ENCODE assay signal across 18 cellular contexts in the genomic region with DNA sequence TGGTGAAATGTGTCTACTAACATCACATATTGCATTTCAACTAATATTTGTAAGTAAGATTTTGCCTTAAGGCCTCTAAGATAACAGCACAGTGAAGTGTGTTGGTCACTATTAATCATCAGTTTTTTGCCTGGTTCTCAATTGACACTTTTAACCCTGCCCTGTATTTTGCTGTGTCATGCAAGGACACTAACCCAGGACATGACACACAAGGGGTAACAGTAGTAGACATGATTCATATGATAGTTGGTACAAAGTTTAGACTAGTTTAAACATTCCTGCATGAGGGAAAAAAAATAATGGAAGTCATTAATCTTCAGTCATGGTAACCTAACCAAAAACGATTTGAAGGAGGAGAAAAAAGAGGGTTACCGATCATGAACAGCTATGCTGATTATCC.
DNase-seq lines count a peak whose midpoint lies in the region; ATAC-seq and TF ChIP-seq lines count a peak whose summit lies in the region.
"Had no signal": no experiment of that assay in that cellular context is flagged by ENCODE, and none has a peak within 500 bp of the region (broad histone marks: within the 10 kb centered on the region; RNA-seq: fewer than 3 reads in every experiment).

No MANE protein-coding gene starts in this region.

- no peak overlapping the region for H3K4me3 ChIP-seq in PC-9
- H3K4me3 ChIP-seq: body of pancreas, lung, suprapubic skin had no signal

- DNase-seq in H4 (ENCODE audit: low spot score): peak; percentile 41
- DNase-seq in PC-9: peak; percentile 7 to 38
- DNase-seq in renal cortical epithelial cell (ENCODE audit: low read depth): peak; percentile 4
- no peak for DNase-seq in activated T-cell treated with anti-CD3 and anti-CD28 coated beads for 4 hours
- no peak for DNase-seq in NCI-H2196 treated with DMSO at 0.1 percent for 48 hours (lab: John Stamatoyannopoulos, UW; ENCODE audit: unreplicated experiment)
- DNase-seq in NCI-H2107 treated with DMSO at 0.1 percent for 48 hours (lab: John Stamatoyannopoulos, UW; ENCODE audit: unreplicated experiment): no peak
- no peak for DNase-seq in NCI-H510A (lab: John Stamatoyannopoulos, UW)
- DNase-seq: activated B cell treated with CpG ODN at 0.5 μM for 24 hours; activated CD8-positive, alpha-beta T cell treated with anti-CD3 and anti-CD28 coated beads, Interleukin-2, amount 10 ng/mL, durations not matched to agents 7 days and 5 days; activated T-cell treated with anti-CD3 and anti-CD28 coated beads, Interleukin-2, amount 50 U/mL, for 48 hours; body of pancreas; NCI-H2029 treated with DMSO at 0.1 percent for 48 hours; NCI-H510A treated with DMSO at 0.1 percent for 48 hours; SIG-M5; T-helper 17 cell had no signal

- CTCF ChIA-PET in PC-9 (lab: Charles Lee): no interaction called here

- intact Hi-C loops in PC-9 (cut with micrococcal nuclease; ENCODE audit: unreplicated experiment): no loop called here

- no peaks in the 10 kb centered on the region for H3K36me3 ChIP-seq in PC-9 (ENCODE audit: low read depth)
- H3K36me3 ChIP-seq: suprapubic skin had no signal

- peaks cover 11% of the 10 kb centered on the region; the same call in 1 of the 2 replicates for H3K4me1 ChIP-seq in PC-9 (replicated peaks; ENCODE audit: insufficient read depth)
- H3K4me1 ChIP-seq: suprapubic skin had no signal

- no peaks in the 10 kb centered on the region for H3K9me3 ChIP-seq in PC-9 (ENCODE audit: insufficient read depth, low read depth)
- H3K9me3 ChIP-seq: body of pancreas, suprapubic skin had no signal

- no peaks in the 10 kb centered on the region for H3K9me2 ChIP-seq in PC-9 (ENCODE audit: insufficient read depth)

- no peak overlapping the region for H3K27ac ChIP-seq in PC-9
- H3K27ac ChIP-seq: body of pancreas, suprapubic skin had no signal

- H3F3A ChIP-seq in PC-9 (ENCODE audit: insufficient read depth, low read depth): peaks cover 6% of the 10 kb centered on the region; the same call in 1 of the 2 replicates

- no peak for TF ChIP-seq CTCF in PC-9 (conservative IDR thresholded peaks at IDR 0.05)

- no peaks in the 10 kb centered on the region for H4K20me1 ChIP-seq in PC-9 (ENCODE audit: insufficient read depth)

- H3K4me2 ChIP-seq in PC-9: no peak overlapping the region

- no peaks in the 10 kb centered on the region for H3K79me2 ChIP-seq in PC-9 (ENCODE audit: low read depth)

- BruUV-seq in PC-9 (replicated peaks; lab: Mats Ljungman, UMichigan): no TSS peak

- peak; percentile 85 for ATAC-seq in esophagus mucosa
- ATAC-seq: activated CD8-positive, alpha-beta T cell treated with anti-CD3 and anti-CD28 coated beads, Interleukin-2, amount 10 ng/mL, durations not matched to agents 7 days and 5 days; body of pancreas; T-helper 17 cell had no signal

- H2AFZ ChIP-seq in PC-9: no peak overlapping the region

- H3K27me3 ChIP-seq in PC-9 (ENCODE audit: insufficient read depth, low read depth): no peaks in the 10 kb centered on the region
- H3K27me3 ChIP-seq: body of pancreas, suprapubic skin had no signal

- POLR2A ChIA-PET in PC-9 (lab: Charles Lee; ENCODE audit: unreplicated experiment): no interaction called here

Comparison
In these comparisons a context has a peak if more than half of its experiments do, and no peak if none do; other contexts are left out.
1. DNase-seq: peak in H4 (single experiment), PC-9 (2 of 2) and renal cortical epithelial cell (single experiment); none in activated T-cell treated with anti-CD3 and anti-CD28 coated beads for 4 hours (single experiment), NCI-H2196 treated with DMSO at 0.1 percent for 48 hours (single experiment), NCI-H2107 treated with DMSO at 0.1 percent for 48 hours (single experiment) and NCI-H510A (single experiment).